In genomic region chr19:38375098-38375493, GRCh38 we compare ENCODE assay signal across 8 cellular contexts. TPM values are rescaled to one million over a fixed set of nuclear protein-coding genes. Genes with fewer than 3 reads are reported as not detected.
DNase-seq lines count a peak whose midpoint lies in the region; ATAC-seq and TF ChIP-seq lines count a peak whose summit lies in the region.

No MANE protein-coding gene starts in this region.

- TF ChIP-seq CTCF in fibroblast of the aortic adventitia (IDR thresholded peaks at IDR 0.05; ENCODE audit: insufficient read depth, low read length), result no peak
- TF ChIP-seq CTCF in prostate gland (IDR thresholded peaks at IDR 0.05), result no peak

- peaks cover 11% of the 10 kb centered on the region for H3K36me3 Mint-ChIP-seq in T-helper 17 cell (ENCODE audit: low read depth)

- H3K36me3 ChIP-seq in HAP-1 (replicated peaks) (peaks cover 35% of the 10 kb centered on the region), prostate gland (peaks cover 0 to 3% of the 10 kb centered on the region in 2 donors)

- peak overlapping the region; percentile 100 for H3K27ac Mint-ChIP-seq in T-helper 17 cell

- peak overlapping the region; percentile 93 for H3K27ac ChIP-seq in prostate gland

- DNase-seq in HAP-1 (ENCODE audit: low spot score in 2 of 2), result no peak
- DNase-seq in T-helper 17 cell, result no peak
- DNase-seq in fibroblast of the aortic adventitia (ENCODE audit: low read depth), result no peak
- DNase-seq in prostate gland (ENCODE audit: low spot score), result no peak
- no peak for DNase-seq in NCI-H187 treated with DMSO at 0.1 percent for 48 hours (lab: John Stamatoyannopoulos, UW)
- no peak for DNase-seq in cerebellar nuclear complex (lab: John Stamatoyannopoulos, UW)

- H3K9me3 ChIP-seq in HAP-1 (no peaks in the 10 kb centered on the region), T-helper 17 cell (ENCODE audit: control insufficient read depth, low read length, poor library complexity, severe bottlenecking) (no peaks in the 10 kb centered on the region), prostate gland (no peaks in the 10 kb centered on the region)

- intact Hi-C loops in prostate gland (cut with DNase I), result loop anchor here (2.0 kb wide), 1 partner anchor 38 kb away; no protein-coding TSS in a partner anchor

- peaks cover 7% of the 10 kb centered on the region for H3K27me3 Mint-ChIP-seq in T-helper 17 cell

- H3K27me3 ChIP-seq in HAP-1 (ENCODE audit: low read depth), result no peaks in the 10 kb centered on the region
- no peaks in the 10 kb centered on the region for H3K27me3 ChIP-seq in prostate gland (replicated peaks; ENCODE audit: insufficient read depth)

- in situ Hi-C loops in HAP-1 (cut with MboI; ENCODE audit: low sequenced_read_pairs), result no loop called here

- TF ChIP-seq POLR2A in prostate gland (IDR thresholded peaks at IDR 0.05), result no peak

- H3K4me3 Mint-ChIP-seq in T-helper 17 cell, result peak overlapping the region; percentile 98

- H3K4me1 Mint-ChIP-seq in T-helper 17 cell, result peaks cover 18% of the 10 kb centered on the region

- H3K4me1 ChIP-seq in HAP-1 (peaks cover 3% of the 10 kb centered on the region), prostate gland (replicated peaks) (peaks cover 14% of the 10 kb centered on the region)

- WGBS in prostate gland, result 2% methylated on average over 18 of the region's 18 CpGs

- H3K4me3 ChIP-seq in HAP-1 (peak overlapping the region; percentile 96), fibroblast of the aortic adventitia (ENCODE audit: low read depth, low read length) (peak overlapping the region; percentile 91), prostate gland (peak overlapping the region; percentile 75 to 87)

- ATAC-seq in T-helper 17 cell (no peak), GM21737 (IDR thresholded peaks at IDR 0.05; ENCODE audit: unreplicated experiment) (no peak), HG02840 (IDR thresholded peaks at IDR 0.05; ENCODE audit: low FRiP score, unreplicated experiment) (no peak)

RNA-seq across cellular contexts. Expression of gene PSMD8, which starts 0.7 kb away (rescaled TPM):
- total RNA-seq in T-helper 17 cell, result 10 to 100 TPM; 75.9 to 84.7 TPM
- 55.4 and 223 TPM in 2 replicates for total RNA-seq in fibroblast of the aortic adventitia (ENCODE audit: low replicate concordance)
- total RNA-seq in prostate gland, result 100 to 1,000 TPM; 232 to 298 TPM

RNA-seq across cellular contexts. Expression of gene GGN, which starts 12.7 kb away (rescaled TPM):
- total RNA-seq in T-helper 17 cell (not detected), fibroblast of the aortic adventitia (ENCODE audit: low replicate concordance) (1.3 TPM in 1 of 2 replicates, not detected in the other), prostate gland (1 to 10 TPM in 1 of 2 donors, under 1 TPM in 1; 0.27 to 7.4 TPM)

RNA-seq across cellular contexts. Expression of gene SPRED3, which starts 13.4 kb away (rescaled TPM):
- total RNA-seq in T-helper 17 cell (1 to 10 TPM; 1.6 to 2.2 TPM), fibroblast of the aortic adventitia (ENCODE audit: low replicate concordance) (0.41 and 9.7 TPM in 2 replicates), prostate gland (1 to 10 TPM in 1 of 2 donors, under 1 TPM in 1; 0.82 to 3.3 TPM)

RNA-seq across cellular contexts. Expression of gene FAM98C, which starts 27.8 kb away (rescaled TPM):
- 10 to 100 TPM; 29.2 to 31.9 TPM for total RNA-seq in T-helper 17 cell
- 11.9 and 46.0 TPM in 2 replicates for total RNA-seq in fibroblast of the aortic adventitia (ENCODE audit: low replicate concordance)
- 10 to 100 TPM; 19.9 to 59.5 TPM for total RNA-seq in prostate gland

RNA-seq across cellular contexts. Expression of gene CATSPERG, which starts 39.5 kb away (rescaled TPM):
- total RNA-seq in T-helper 17 cell (10 to 100 TPM in 1 of 2 donors, 1 to 10 TPM in 1; 9.1 to 13.3 TPM), fibroblast of the aortic adventitia (ENCODE audit: low replicate concordance) (0.98 and 1.4 TPM in 2 replicates), prostate gland (10 to 100 TPM; 10.7 to 20.6 TPM)
